Comparison of ENCODE assay signal across 8 cellular contexts in genomic region chr10:58268946-58269831, GRCh38. TPM values are rescaled to one million over a fixed set of nuclear protein-coding genes. Genes with fewer than 3 reads are reported as not detected.
DNase-seq lines count a peak whose midpoint lies in the region; ATAC-seq and TF ChIP-seq lines count a peak whose summit lies in the region.

Gene CISD1 (plus strand): TSS chr10:58269162. CDS start chr10:58269274, 112 bp downstream.

- H3K36me3 ChIP-seq in Panc1 (ENCODE audit: control insufficient read depth, insufficient read depth, low read length) = no peaks in the 10 kb centered on the region
- H3K36me3 ChIP-seq in esophagus (ENCODE audit: control insufficient read depth in 2 of 2, insufficient read depth in 2 of 2, low read length in 1 of 2) = no peaks in the 10 kb centered on the region
- H3K36me3 ChIP-seq in muscle layer of colon (ENCODE audit: insufficient read depth, low read length) = no peaks in the 10 kb centered on the region

- peak within 1 kb of the TSS; percentile 69 for H3K9ac ChIP-seq in muscle layer of colon (ENCODE audit: low read length)

- no peaks in the 10 kb centered on the region for H3K9me3 Mint-ChIP-seq in activated T-cell treated with anti-CD3 and anti-CD28 coated beads, Interleukin-2, amount 50 U/mL, for 4 hours

- H3K27me3 ChIP-seq in Panc1 (ENCODE audit: control insufficient read depth, insufficient read depth, low read length) = no peaks in the 10 kb centered on the region
- no peaks in the 10 kb centered on the region for H3K27me3 ChIP-seq in esophagus (ENCODE audit: control insufficient read depth in 1 of 2, insufficient read depth in 2 of 2, low read length in 2 of 2)
- no peaks in the 10 kb centered on the region for H3K27me3 ChIP-seq in muscle layer of colon (ENCODE audit: control insufficient read depth in 1 of 2, insufficient read depth in 2 of 2, low read length in 2 of 2)

- no peaks in the 10 kb centered on the region for H3K36me3 Mint-ChIP-seq in activated T-cell treated with anti-CD3 and anti-CD28 coated beads, Interleukin-2, amount 50 U/mL, for 4 hours (ENCODE audit: insufficient read depth)

- peaks cover 36% of the 10 kb centered on the region for H3K4me1 Mint-ChIP-seq in activated T-cell treated with anti-CD3 and anti-CD28 coated beads, Interleukin-2, amount 50 U/mL, for 4 hours (ENCODE audit: low read depth)

- POLR2A ChIA-PET in Panc1 (lab: Charles Lee) = interaction anchor here (0.6 kb wide), 1 partner anchor 91 kb away, joined by 3 read pairs; no protein-coding TSS in a partner anchor

- in situ Hi-C loops in Panc1 (cut with HindIII; ENCODE audit: low pct_unique_long_range_greater_than_20kb, low sequenced_read_pairs) = no loop called here

- 0% methylated on average over 69 of the region's 69 CpGs for WGBS in esophagus, 2 donors

- BruUV-seq in Panc1 (replicated peaks; lab: Mats Ljungman, UMichigan) = no TSS peak

- DNase-seq in DMS53 (lab: John Stamatoyannopoulos, UW) = peak; percentile 100
- peak; percentile 96 for DNase-seq in KG1 (lab: John Stamatoyannopoulos, UW)
- peak; percentile 98 for DNase-seq in Panc1 (ENCODE audit: low read depth, low spot score)
- peak; percentile 89 for DNase-seq in activated T-cell treated with anti-CD3 and anti-CD28 coated beads, Interleukin-2, amount 50 U/mL, for 4 hours
- DNase-seq in stimulated activated CD8-positive, alpha-beta memory T cell treated with anti-CD3 and anti-CD28 coated beads, Interleukin-7, amount 100 ng/mL, for 24 hours (ENCODE audit: low read depth) = peak; percentile 88

- no peak for TF ChIP-seq CTCF in Panc1 (IDR thresholded peaks at IDR 0.05)

- intact Hi-C loops in Panc1 (cut with micrococcal nuclease; ENCODE audit: unreplicated experiment) = no loop called here

- peak within 1 kb of the TSS; percentile 92 to 97 for H3K4me3 ChIP-seq in Panc1 (ENCODE audit: low read depth in 2 of 2, low read length in 2 of 2)
- peak within 1 kb of the TSS; percentile 71 to 94 for H3K4me3 ChIP-seq in esophagus (ENCODE audit: low read depth in 1 of 2, low read length in 2 of 2)
- H3K4me3 ChIP-seq in muscle layer of colon (ENCODE audit: low read depth in 1 of 2, low read length in 2 of 2) = peak within 1 kb of the TSS; percentile 75 to 88

- peak within 1 kb of the TSS; percentile 97 for H3K4me3 Mint-ChIP-seq in activated T-cell treated with anti-CD3 and anti-CD28 coated beads, Interleukin-2, amount 50 U/mL, for 4 hours

- H3K27ac ChIP-seq in Panc1 (ENCODE audit: low read length) = peak within 1 kb of the TSS; percentile 98
- peak within 1 kb of the TSS; percentile 98 to 99 for H3K27ac ChIP-seq in esophagus (ENCODE audit: low read depth in 2 of 2, low read length in 1 of 2)
- H3K27ac ChIP-seq in muscle layer of colon (ENCODE audit: low read depth, low read length) = peak within 1 kb of the TSS; percentile 95

- no peaks in the 10 kb centered on the region for H3K27me3 Mint-ChIP-seq in activated T-cell treated with anti-CD3 and anti-CD28 coated beads, Interleukin-2, amount 50 U/mL, for 4 hours (ENCODE audit: low read depth)

- CTCF ChIA-PET in Panc1 (lab: Charles Lee) = interaction anchor here (1.1 kb wide), 1 partner anchor 22 kb away, joined by 6 read pairs; no protein-coding TSS in a partner anchor

- ATAC-seq in GM21723 (IDR thresholded peaks at IDR 0.05; ENCODE audit: unreplicated experiment) (peak; percentile 64), Panc1 (peak; percentile 87)
- ATAC-seq in activated T-cell treated with anti-CD3 and anti-CD28 coated beads, Interleukin-2, amount 50 U/mL, for 4 hours = peak; percentile 72 to 77

- H3K4me1 ChIP-seq in Panc1 (ENCODE audit: control insufficient read depth, insufficient read depth, low read length) (peaks cover 22% of the 10 kb centered on the region), esophagus (ENCODE audit: control insufficient read depth in 2 of 2, insufficient read depth in 2 of 2, low read length in 1 of 2) (no peaks in the 10 kb centered on the region), muscle layer of colon (ENCODE audit: insufficient read depth, low read length) (peaks cover 15% of the 10 kb centered on the region)

- H3K9me3 ChIP-seq in Panc1 (ENCODE audit: control insufficient read depth, insufficient read depth, low read depth, low read length) (no peaks in the 10 kb centered on the region), esophagus (ENCODE audit: control insufficient read depth in 2 of 2, insufficient read depth in 1 of 2, low read depth in 1 of 2, low read length in 1 of 2) (no peaks in the 10 kb centered on the region), muscle layer of colon (ENCODE audit: low read length) (no peaks in the 10 kb centered on the region)

RNA-seq across cellular contexts. Expression of gene CISD1, which starts in this region (rescaled TPM):
- 64.1 TPM for total RNA-seq in Panc1 (2021; ENCODE audit: unreplicated experiment)
- polyA plus RNA-seq in Panc1 (2012; ENCODE audit: insufficient read length) = 46.5 TPM
- 10 to 100 TPM; 61.4 to 76.7 (median 74.0) TPM for total RNA-seq in activated T-cell treated with anti-CD3 and anti-CD28 coated beads, Interleukin-2, amount 50 U/mL, for 4 hours
- 10 to 100 TPM in 1 of 2 donors, 1 to 10 TPM in 1; 9.0 to 33.2 TPM for polyA plus RNA-seq in esophagus

Comparison
In these comparisons a context has a peak if more than half of its experiments do, and no peak if none do; other contexts are left out.
1. Peak in every context shown above with its lines: DNase-seq, ATAC-seq, H3K4me3 ChIP-seq and H3K27ac ChIP-seq.